15 cellular contexts compared by ENCODE assay signal in the genomic region with DNA sequence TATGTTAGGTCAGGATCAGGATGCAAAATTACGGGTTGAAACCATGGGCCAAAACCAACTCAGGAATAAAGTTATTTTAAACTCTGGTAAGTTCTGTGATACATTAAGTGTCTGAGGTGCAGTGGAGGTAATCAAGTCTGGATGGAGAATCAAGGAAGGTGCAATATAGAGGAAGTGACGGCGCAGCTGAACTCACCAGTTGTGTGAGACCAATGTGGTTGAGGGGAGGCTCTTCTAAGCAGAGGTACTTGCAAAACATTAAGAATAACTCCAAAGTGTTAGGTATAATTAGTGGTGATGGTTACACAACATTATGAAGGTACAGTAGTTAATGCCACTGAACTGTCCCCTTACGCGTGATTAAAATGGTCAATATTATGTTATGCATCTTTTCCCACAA. TPM values are rescaled to one million over a fixed set of nuclear protein-coding genes. Genes with fewer than 3 reads are reported as not detected.
DNase-seq lines count a peak whose midpoint lies in the region; ATAC-seq and TF ChIP-seq lines count a peak whose summit lies in the region.
"Had no signal": no experiment of that assay in that cellular context is flagged by ENCODE, and none has a peak within 500 bp of the region (broad histone marks: within the 10 kb centered on the region; RNA-seq: fewer than 3 reads in every experiment).

No MANE protein-coding gene starts in this region.

- no peak overlapping the region for H4K5ac ChIP-seq in IMR-90 (ENCODE audit: low read depth, low read length)

- BruUV-seq in IMR-90 (replicated peaks; lab: Mats Ljungman, UMichigan), result no TSS peak

- no peak overlapping the region for H3K4ac ChIP-seq in IMR-90 (ENCODE audit: low read depth, low read length)

- no peak overlapping the region for H3K23ac ChIP-seq in IMR-90 (ENCODE audit: low read depth, low read length)

- H3K27ac ChIP-seq in IMR-90 (ENCODE audit: insufficient read depth, low read length) (no peak overlapping the region), brain microvascular endothelial cell (peak overlapping the region; percentile 66), parathyroid adenoma (peak overlapping the region; percentile 86)

- H4K91ac ChIP-seq in IMR-90 (ENCODE audit: insufficient read depth, low read depth, low read length), result no peak overlapping the region

- DNase-seq in SKM-1 treated with dmso at 0.1 percent for 144 hours (lab: John Stamatoyannopoulos, UW; ENCODE audit: unreplicated experiment), result peak; percentile 36
- no peak for DNase-seq in SKM-1 (lab: John Stamatoyannopoulos, UW; ENCODE audit: unreplicated experiment)
- no peak for DNase-seq in IMR-90
- no peak for DNase-seq in brain microvascular endothelial cell
- no peak for DNase-seq in chondrocyte (ENCODE audit: low spot score)
- DNase-seq: activated CD4-positive, CD25-positive, alpha-beta regulatory T cell treated with anti-CD3 and anti-CD28 coated beads, Interleukin-2, amount 50 U/mL, for 72 hours; COR-L47; foreskin melanocyte; NCI-H1092 treated with DMSO at 0.1 percent for 48 hours; NCI-H226; SW 1271 had no signal

- H3K27ac Mint-ChIP-seq in chondrocyte (ENCODE audit: unreplicated experiment), result no peak overlapping the region
- H3K27ac Mint-ChIP-seq: stimulated activated naive CD8-positive, alpha-beta T cell treated with anti-CD3 and anti-CD28 coated beads, Interleukin-15, Interleukin-2, amounts not matched to agents 100 ng/mL and 50 ng/mL, for 24 hours had no signal

- TF ChIP-seq CTCF in IMR-90 (conservative IDR thresholded peaks at IDR 0.05; ENCODE audit: low read depth, low read length) (no peak), brain microvascular endothelial cell (IDR thresholded peaks at IDR 0.05; ENCODE audit: low read depth, low read length, missing control alignments) (no peak), parathyroid adenoma (IDR thresholded peaks at IDR 0.05) (no peak), chondrocyte (IDR thresholded peaks at IDR 0.05) (no peak)

- dilution Hi-C loops in IMR-90 (cut with HindIII; ENCODE audit: low sequenced_read_pairs, unreplicated experiment), result no loop called here

- 0 out of 2 replicates have a peak overlapping the region, but pooled peaks have one; percentile 30 for H2BK20ac ChIP-seq in IMR-90 (ENCODE audit: low read depth, low read length)

- H3K9ac ChIP-seq in IMR-90 (ENCODE audit: low read depth, low read length) (no peak overlapping the region), parathyroid adenoma (no peak overlapping the region)

- H3K4me3 Mint-ChIP-seq in chondrocyte (ENCODE audit: unreplicated experiment), result no peak overlapping the region

- H2AFZ ChIP-seq in IMR-90 (replicated peaks; ENCODE audit: low read length, poor library complexity) (no peak overlapping the region), parathyroid adenoma (no peak overlapping the region)

- H3K36me3 Mint-ChIP-seq in chondrocyte (ENCODE audit: low read depth), result no peaks in the 10 kb centered on the region

- no peak overlapping the region for H3K18ac ChIP-seq in IMR-90 (ENCODE audit: low read depth, low read length)

- WGBS in IMR-90 (ENCODE audit: extremely low coverage in 2 of 2, insufficient read length in 1 of 2), 2 experiments, result no CpG with 5 or more reads among the region's 5 CpGs

- no peak overlapping the region for H2AK5ac ChIP-seq in IMR-90 (ENCODE audit: low read depth, low read length)

- H3K14ac ChIP-seq in IMR-90 (replicated peaks; ENCODE audit: low read depth, low read length), result no peak overlapping the region

- in situ Hi-C loops in IMR-90 (cut with MboI; ENCODE audit: low sequenced_read_pairs) (loop anchor here (25.0 kb wide), 1 partner anchor 144 kb away; the partner anchor contains the start of gene CTAG1A), brain microvascular endothelial cell (cut with HindIII; ENCODE audit: low pct_ligation_motif_present, low sequenced_read_pairs) (no loop called here)

- H3K36me3 ChIP-seq in IMR-90 (ENCODE audit: control insufficient read depth, insufficient read depth, low read length) (no peaks in the 10 kb centered on the region), brain microvascular endothelial cell (replicated peaks) (no peaks in the 10 kb centered on the region), parathyroid adenoma (ENCODE audit: control insufficient read depth, insufficient read depth, low read length) (no peaks in the 10 kb centered on the region)

- ATAC-seq in IMR-90 (ENCODE audit: low read depth) (no peak), HG03432 (IDR thresholded peaks at IDR 0.05; ENCODE audit: unreplicated experiment) (no peak), HG02852 (IDR thresholded peaks at IDR 0.05; ENCODE audit: unreplicated experiment) (no peak)

- H3K9me3 Mint-ChIP-seq in chondrocyte (ENCODE audit: low read depth), result peaks cover 2% of the 10 kb centered on the region
- H3K9me3 Mint-ChIP-seq: stimulated activated naive CD8-positive, alpha-beta T cell treated with anti-CD3 and anti-CD28 coated beads, Interleukin-15, Interleukin-2, amounts not matched to agents 100 ng/mL and 50 ng/mL, for 24 hours had no signal

- no peak overlapping the region for H3K56ac ChIP-seq in IMR-90 (ENCODE audit: extremely low read depth, insufficient read depth, low read length)

- H3K79me1 ChIP-seq in IMR-90 (ENCODE audit: low read depth in 1 of 2, low read length in 2 of 2), result no peaks in the 10 kb centered on the region; a peak in 1 of 4 replicates

- POLR2A ChIA-PET in IMR-90 (lab: Charles Lee; ENCODE audit: unreplicated experiment), result no interaction called here

- H3K4me2 ChIP-seq in IMR-90 (ENCODE audit: low read depth, low read length) (no peak overlapping the region), parathyroid adenoma (ENCODE audit: low read length) (no peak overlapping the region)

- H2BK120ac ChIP-seq in IMR-90 (ENCODE audit: low read depth, low read length), result no peak overlapping the region

- H4K20me1 ChIP-seq in IMR-90 (ENCODE audit: insufficient read depth, low read length), result no peaks in the 10 kb centered on the region

- intact Hi-C loops in IMR-90 (cut with micrococcal nuclease), result no loop called here

- peaks cover 38% of the 10 kb centered on the region for H3K4me1 ChIP-seq in IMR-90 (ENCODE audit: control insufficient read depth, insufficient read depth, low read length)
- H3K4me1 ChIP-seq in parathyroid adenoma, result peaks cover 30% of the 10 kb centered on the region

- H3K9me1 ChIP-seq in IMR-90 (ENCODE audit: insufficient read depth, low read length), result peaks cover 15% of the 10 kb centered on the region; the same call in 1 of the 2 replicates

- no peaks in the 10 kb centered on the region for H3K27me3 Mint-ChIP-seq in chondrocyte (ENCODE audit: low read depth)
- H3K27me3 Mint-ChIP-seq: stimulated activated naive CD8-positive, alpha-beta T cell treated with anti-CD3 and anti-CD28 coated beads, Interleukin-15, Interleukin-2, amounts not matched to agents 100 ng/mL and 50 ng/mL, for 24 hours had no signal

- H3K27me3 ChIP-seq in IMR-90 (ENCODE audit: control insufficient read depth, insufficient read depth, low read length) (no peaks in the 10 kb centered on the region), brain microvascular endothelial cell (replicated peaks) (no peaks in the 10 kb centered on the region), parathyroid adenoma (ENCODE audit: control insufficient read depth, insufficient read depth, low read length) (no peaks in the 10 kb centered on the region)

- no peak for TF ChIP-seq POLR2A in IMR-90 (IDR thresholded peaks at IDR 0.05; ENCODE audit: low read depth, low read length)

- no peaks in the 10 kb centered on the region for H3K9me3 ChIP-seq in IMR-90 (ENCODE audit: control insufficient read depth, insufficient read depth, low read length)
- no peaks in the 10 kb centered on the region for H3K9me3 ChIP-seq in parathyroid adenoma (ENCODE audit: control insufficient read depth, low read length)

- H2BK5ac ChIP-seq in IMR-90 (ENCODE audit: low read depth, low read length, poor library complexity, severe bottlenecking), result no peak overlapping the region

- no peak overlapping the region for H2AK9ac ChIP-seq in IMR-90 (replicated peaks; ENCODE audit: low read depth, low read length, poor library complexity)

- no peaks in the 10 kb centered on the region for H3K79me2 ChIP-seq in parathyroid adenoma

- peaks cover 90% of the 10 kb centered on the region for H3K4me1 Mint-ChIP-seq in chondrocyte (ENCODE audit: low read depth)

- H4K8ac ChIP-seq in IMR-90 (ENCODE audit: low read depth in 2 of 2, low read length in 2 of 2), result no peak overlapping the region

- H2BK15ac ChIP-seq in IMR-90 (ENCODE audit: low read depth, low read length), result no peak overlapping the region

- H3K4me3 ChIP-seq in IMR-90 (ENCODE audit: insufficient read depth, low read depth, low read length) (no peak overlapping the region), brain microvascular endothelial cell (ENCODE audit: low read depth, low read length) (no peak overlapping the region), parathyroid adenoma (ENCODE audit: low read depth, low read length) (no peak overlapping the region)

- no peak for TF ChIP-seq RAD21 in IMR-90 (IDR thresholded peaks at IDR 0.05; ENCODE audit: low read length)

- CTCF ChIA-PET in IMR-90 (lab: Yijun Ruan, JAX), result no interaction called here

TF ChIP-seq in IMR-90, 13 proteins besides CTCF, POLR2A, EP300 and RAD21 (continues in another document):
- TF ChIP-seq RCOR1 (IDR thresholded peaks at IDR 0.05; ENCODE audit: insufficient replicate concordance, low read length) (no peak), FOS (IDR thresholded peaks at IDR 0.05; ENCODE audit: low read depth, low read length) (no peak), CHD1 (IDR thresholded peaks at IDR 0.05; ENCODE audit: low read depth, low read length) (no peak), SMC3 (IDR thresholded peaks at IDR 0.05; ENCODE audit: low read depth, low read length) (no peak)
- TF ChIP-seq, protein P1, sequence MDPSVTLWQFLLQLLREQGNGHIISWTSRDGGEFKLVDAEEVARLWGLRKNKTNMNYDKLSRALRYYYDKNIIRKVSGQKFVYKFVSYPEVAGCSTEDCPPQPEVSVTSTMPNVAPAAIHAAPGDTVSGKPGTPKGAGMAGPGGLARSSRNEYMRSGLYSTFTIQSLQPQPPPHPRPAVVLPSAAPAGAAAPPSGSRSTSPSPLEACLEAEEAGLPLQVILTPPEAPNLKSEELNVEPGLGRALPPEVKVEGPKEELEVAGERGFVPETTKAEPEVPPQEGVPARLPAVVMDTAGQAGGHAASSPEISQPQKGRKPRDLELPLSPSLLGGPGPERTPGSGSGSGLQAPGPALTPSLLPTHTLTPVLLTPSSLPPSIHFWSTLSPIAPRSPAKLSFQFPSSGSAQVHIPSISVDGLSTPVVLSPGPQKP (IDR thresholded peaks at IDR 0.05; ENCODE audit: borderline replicate concordance, low read depth, low read length), result no peak

RNA-seq across cellular contexts. Expression of gene GAB3, which starts 19.7 kb away (rescaled TPM):
- 1.9 and 2.2 TPM in 2 replicates for total RNA-seq in IMR-90 (2012; rRNA removed)
- polyA plus RNA-seq in IMR-90 (2012; rRNA removed), result 3.4 and 3.7 TPM in 2 replicates
- polyA plus RNA-seq in IMR-90 (2012; cell fraction: cytosol; rRNA removed), result 0.56 and 0.63 TPM in 2 replicates
- polyA plus RNA-seq in IMR-90 (2012; cell fraction: nucleus; rRNA removed; ENCODE audit: low replicate concordance), result 2.7 and 11.3 TPM in 2 replicates
- 2.0 to 2.4 TPM (median 2.2 TPM) in 3 replicates for total RNA-seq in chondrocyte

RNA-seq across cellular contexts. Expression of gene DKC1, which starts 31.5 kb away (rescaled TPM):
- total RNA-seq in IMR-90 (2012; rRNA removed), result 63.8 and 66.7 TPM in 2 replicates
- polyA plus RNA-seq in IMR-90 (2012; rRNA removed), result 42.9 and 49.9 TPM in 2 replicates
- 14.1 and 16.9 TPM in 2 replicates for polyA plus RNA-seq in IMR-90 (2012; cell fraction: cytosol; rRNA removed)
- polyA plus RNA-seq in IMR-90 (2012; cell fraction: nucleus; rRNA removed; ENCODE audit: low replicate concordance), result 17.0 and 55.5 TPM in 2 replicates
- 31.1 to 38.1 TPM (median 31.2 TPM) in 3 replicates for total RNA-seq in chondrocyte
